In genomic region chr1:15758953-15759661, GRCh38 we compare ENCODE assay signal across 9 cellular contexts. TPM values are rescaled to one million over a fixed set of nuclear protein-coding genes. Genes with fewer than 3 reads are reported as not detected.
DNase-seq lines count a peak whose midpoint lies in the region; ATAC-seq, FAIRE-seq and TF ChIP-seq lines count a peak whose summit lies in the region.
"Had no signal": no experiment of that assay in that cellular context is flagged by ENCODE, and none has a peak within 500 bp of the region (broad histone marks: within the 10 kb centered on the region; RNA-seq: fewer than 3 reads in every experiment).

No MANE protein-coding gene starts in this region.

- peaks cover 0 to 3% (median 1%) of the 10 kb centered on the region in 4 experiments; a peak in 3 of 8 replicates for H3K36me3 ChIP-seq in H1 (ENCODE audit: control insufficient read depth in 2 of 4, insufficient read depth in 4 of 4, low read length in 3 of 4)

- no peak for FAIRE-seq in H1 (lab: Jason Lieb, UNC)

- peak overlapping the region; percentile 77 for H4K8ac ChIP-seq in H1 (ENCODE audit: extremely low read depth, insufficient read depth, low read length)

- H3K4me3 Mint-ChIP-seq in mesothelial cell of epicardium, result peak overlapping the region; percentile 87
- H3K4me3 Mint-ChIP-seq: stimulated activated naive CD8-positive, alpha-beta T cell treated with anti-CD3 and anti-CD28 coated beads, Interleukin-15, Interleukin-2, amounts not matched to agents 100 ng/mL and 50 ng/mL, for 24 hours had no signal

- H3K27ac ChIP-seq in H1 (ENCODE audit: low read depth, low read length), result peak overlapping the region; percentile 17; the same call in 1 of the 2 replicates

- 2% methylated on average over 20 of the region's 58 CpGs; no CpG with 5 or more reads in 1 of the 2 experiments for WGBS in H1 (ENCODE audit: extremely low coverage in 1 of 2, insufficient coverage in 1 of 2, insufficient read length in 1 of 2, insufficient replicate concordance in 2 of 2, low coverage in 1 of 2, low lambda C conversion rate in 2 of 2, missing lambda C conversion rate in 1 of 2), 2 experiments

- no peak overlapping the region for H3K56ac ChIP-seq in H1 (replicated peaks; ENCODE audit: insufficient read length, low read depth, low read length)

- peak overlapping the region; percentile 70 to 81 (median 79) for H3K9ac ChIP-seq in H1 (replicated peaks in 1 of 4; ENCODE audit: extremely low read depth in 1 of 4, low read depth in 3 of 4, low read length in 3 of 4)

- TF ChIP-seq CTCF in H1 (IDR thresholded peaks at IDR 0.05; ENCODE audit: control extremely low read depth in 1 of 3, insufficient read depth in 1 of 3, low read depth in 1 of 3, low read length in 3 of 3) (no peak), mesothelial cell of epicardium (IDR thresholded peaks at IDR 0.05; ENCODE audit: unreplicated experiment) (no peak)

- no peaks in the 10 kb centered on the region for H3K9me3 Mint-ChIP-seq in mesothelial cell of epicardium
- H3K9me3 Mint-ChIP-seq: stimulated activated naive CD8-positive, alpha-beta T cell treated with anti-CD3 and anti-CD28 coated beads, Interleukin-15, Interleukin-2, amounts not matched to agents 100 ng/mL and 50 ng/mL, for 24 hours had no signal

- peaks cover 5% of the 10 kb centered on the region for H3K36me3 Mint-ChIP-seq in mesothelial cell of epicardium

- peak overlapping the region; percentile 38 for H4K5ac ChIP-seq in H1 (ENCODE audit: insufficient read length, low read depth, low read length)

- peaks cover 14% of the 10 kb centered on the region for H3K79me1 ChIP-seq in H1 (ENCODE audit: low read depth, low read length)

- H3K4me2 ChIP-seq in H1 (ENCODE audit: insufficient read depth in 1 of 2, low read depth in 2 of 2, low read length in 2 of 2), result peak overlapping the region; percentile 80 to 84

- H4K20me1 ChIP-seq in H1 (replicated peaks in 1 of 2; ENCODE audit: control insufficient read depth in 1 of 2, insufficient read depth in 2 of 2, low read length in 2 of 2), result peaks cover 6 to 13% of the 10 kb centered on the region in 2 experiments

- TF ChIP-seq POLR2A in H1 (IDR thresholded peaks at IDR 0.05; ENCODE audit: control extremely low read depth in 1 of 2, low read depth in 2 of 2, low read length in 2 of 2), result peak; percentile 20 to 62

- H2AFZ ChIP-seq in H1 (ENCODE audit: low read length), result no peak overlapping the region

- H3K27me3 ChIP-seq in H1 (replicated peaks in 1 of 4; ENCODE audit: control insufficient read depth in 3 of 4, extremely low read depth in 1 of 4, insufficient read depth in 3 of 4, low read length in 3 of 4), result no peaks in the 10 kb centered on the region

- H3K27ac Mint-ChIP-seq in mesothelial cell of epicardium, result peak overlapping the region; percentile 93
- H3K27ac Mint-ChIP-seq: stimulated activated naive CD8-positive, alpha-beta T cell treated with anti-CD3 and anti-CD28 coated beads, Interleukin-15, Interleukin-2, amounts not matched to agents 100 ng/mL and 50 ng/mL, for 24 hours had no signal

- peaks cover 9% of the 10 kb centered on the region; the same call in 1 of the 2 replicates for H3K23me2 ChIP-seq in H1 (ENCODE audit: low read depth, low read length)

- H3K9me3 ChIP-seq in H1 (ENCODE audit: insufficient read depth in 2 of 2, low read depth in 1 of 2, low read length in 1 of 2), result no peaks in the 10 kb centered on the region

- H2BK12ac ChIP-seq in H1 (ENCODE audit: low read depth, low read length), result no peak overlapping the region

- DNase-seq in stimulated activated CD4-positive, alpha-beta T cell treated with anti-CD3 and anti-CD28 coated beads, Interleukin-15, amount 100 ng/mL, for 24 hours, result peak; percentile 20
- no peak for DNase-seq in stimulated activated CD4-positive, alpha-beta T cell treated with anti-CD3 and anti-CD28 coated beads, Interleukin-12 subunit alpha, Interleukin-12 subunit beta, amount 100 ng/mL, for 4 hours
- peak in 1 of 2 experiments; percentile 70 for DNase-seq in H1 (ENCODE audit: low read depth in 1 of 2, low spot score in 2 of 2)
- peak in 1 of 2 experiments; percentile 57 for DNase-seq in mesothelial cell of epicardium (ENCODE audit: low spot score in 2 of 2, unreplicated experiment in 2 of 2)

- TF ChIP-seq RAD21 in H1 (IDR thresholded peaks at IDR 0.05 in 1 of 2, conservative IDR thresholded peaks at IDR 0.05 in 1 of 2; ENCODE audit: low read depth in 2 of 2, low read length in 2 of 2), result no peak

- peaks cover 0 to 45% of the 10 kb centered on the region in 2 experiments; a peak in 2 of 4 replicates for H3K79me2 ChIP-seq in H1 (ENCODE audit: control insufficient read depth in 1 of 2, insufficient read depth in 2 of 2, low read length in 2 of 2)

- CTCF ChIA-PET in H1 (lab: Charles Lee; ENCODE audit: partially characterized antibody), result interaction anchor here (1.3 to 2.2 kb wide), 2 partner anchors 18 to 21 kb away, joined by 3 to 11 read pairs; partner anchors contain the start of gene TMEM82

- H3K4ac ChIP-seq in H1 (replicated peaks; ENCODE audit: insufficient read length, low read depth, low read length), result peak overlapping the region; percentile 57

- no peak overlapping the region for H2BK20ac ChIP-seq in H1 (ENCODE audit: low read length)

- H3K18ac ChIP-seq in H1 (ENCODE audit: extremely low read depth, low read length), result peak overlapping the region; percentile 48

- H2BK15ac ChIP-seq in H1 (ENCODE audit: low read length), result no peak overlapping the region

- no peak overlapping the region for H2AK5ac ChIP-seq in H1 (ENCODE audit: low read depth, low read length)

- no peak overlapping the region for H3K23ac ChIP-seq in H1 (ENCODE audit: insufficient read length)

- H3K27me3 Mint-ChIP-seq in mesothelial cell of epicardium (ENCODE audit: low read depth), result no peaks in the 10 kb centered on the region

- H3K4me3 ChIP-seq in H1 (ENCODE audit: extremely low read depth in 1 of 4, insufficient read depth in 2 of 4, low read depth in 3 of 4, low read length in 4 of 4), result peak overlapping the region; percentile 68 to 97 (median 84)

- H4K91ac ChIP-seq in H1 (replicated peaks; ENCODE audit: insufficient read length, low read length), result no peak overlapping the region

- H2BK120ac ChIP-seq in H1 (replicated peaks; ENCODE audit: low read depth, low read length), result no peak overlapping the region

- peaks cover 32% of the 10 kb centered on the region for H3K4me1 Mint-ChIP-seq in mesothelial cell of epicardium

- H3K4me1 ChIP-seq in H1 (replicated peaks in 1 of 4; ENCODE audit: control insufficient read depth in 3 of 4, insufficient read depth in 4 of 4, low read length in 3 of 4), result peaks cover 14 to 37% (median 30%) of the 10 kb centered on the region in 4 experiments

- POLR2A ChIA-PET in H1 (lab: Charles Lee; ENCODE audit: partially characterized antibody), result interaction anchor here (0.6 to 2.8 kb wide), 11 partner anchors 10 to 89 kb away, joined by 3 to 17 read pairs (median 7); partner anchors contain the start of gene SPEN

- no peak for TF ChIP-seq EP300 in H1 (IDR thresholded peaks at IDR 0.05; ENCODE audit: borderline replicate concordance in 1 of 2, low read depth in 2 of 2, low read length in 2 of 2)

- H3K14ac ChIP-seq in H1 (ENCODE audit: insufficient read length), result no peak overlapping the region

- ATAC-seq in GM18873 (IDR thresholded peaks at IDR 0.05; ENCODE audit: low FRiP score, unreplicated experiment), result no peak
- no peak for ATAC-seq in GM19324 (IDR thresholded peaks at IDR 0.05; ENCODE audit: low FRiP score, unreplicated experiment)
- no peak for ATAC-seq in HG03280 (IDR thresholded peaks at IDR 0.05; ENCODE audit: unreplicated experiment)
- no peak for ATAC-seq in GM19328 (IDR thresholded peaks at IDR 0.05; ENCODE audit: unreplicated experiment)

- H2BK5ac ChIP-seq in H1 (ENCODE audit: low read depth, low read length), result peak overlapping the region; percentile 35; the same call in 1 of the 2 replicates

RNA-seq across cellular contexts. Expression of gene FBLIM1, which starts 0.5 kb away (rescaled TPM):
- total RNA-seq in H1 (2021; fragmentation: NEBNext Ultra II Directional; extraction: Animal tissue kit (Norgen Biotek cat#: 25700)), result 63.2 and 66.6 TPM in 2 replicates
- polyA plus RNA-seq in H1 (2011; rRNA removed), result 66.7 and 99.1 TPM in 2 replicates
- 86.2 TPM for polyA plus RNA-seq in H1 (2011; cell fraction: cytosol; rRNA removed)
- polyA plus RNA-seq in H1 (2011; cell fraction: nucleus; rRNA removed), result 79.6 TPM
- polyA plus RNA-seq in H1 (2012, experiment 1 of 2), result 56.8 to 78.0 TPM (median 64.4 TPM) in 4 replicates
- 50.3 TPM for polyA plus RNA-seq in H1 (2012, experiment 2 of 2)
- 62.3 TPM for polyA plus RNA-seq in H1 (2013, experiment 1 of 2)
- polyA plus RNA-seq in H1 (2013, experiment 2 of 2), result 57.2 TPM
- 25.8 and 31.1 TPM in 2 replicates for polyA minus RNA-seq in H1 (2011; rRNA and poly(A)+ RNA removed)
- polyA minus RNA-seq in H1 (2011; cell fraction: cytosol; rRNA and poly(A)+ RNA removed), result 34.8 TPM
- polyA minus RNA-seq in H1 (2011; cell fraction: nucleus; rRNA and poly(A)+ RNA removed), result 44.5 TPM
- total RNA-seq in mesothelial cell of epicardium, result 101 to 103 TPM (median 101 TPM) in 3 replicates

RNA-seq across cellular contexts. Expression of gene TMEM82, which starts 16.8 kb away (rescaled TPM):
- 0.21 and 0.32 TPM in 2 replicates for total RNA-seq in H1 (2021; fragmentation: NEBNext Ultra II Directional; extraction: Animal tissue kit (Norgen Biotek cat#: 25700))
- polyA plus RNA-seq in H1 (2011; rRNA removed), result 2.1 and 3.5 TPM in 2 replicates
- polyA plus RNA-seq in H1 (2011; cell fraction: cytosol; rRNA removed), result 1.5 TPM
- 2.0 TPM for polyA plus RNA-seq in H1 (2011; cell fraction: nucleus; rRNA removed)
- polyA plus RNA-seq in H1 (2012, experiment 1 of 2), result 0.46 to 1.7 TPM (median 1.1 TPM) in 4 replicates
- 0.91 TPM for polyA plus RNA-seq in H1 (2012, experiment 2 of 2)
- polyA plus RNA-seq in H1 (2013, experiment 1 of 2), result 0.73 TPM
- 0.66 TPM for polyA plus RNA-seq in H1 (2013, experiment 2 of 2)
- 0.19 and 0.61 TPM in 2 replicates for polyA minus RNA-seq in H1 (2011; rRNA and poly(A)+ RNA removed)
- 1.5 TPM for polyA minus RNA-seq in H1 (2011; cell fraction: cytosol; rRNA and poly(A)+ RNA removed)
- 1.1 TPM for polyA minus RNA-seq in H1 (2011; cell fraction: nucleus; rRNA and poly(A)+ RNA removed)
- not detected in 3 replicates for total RNA-seq in mesothelial cell of epicardium

RNA-seq across cellular contexts. Expression of gene SLC25A34, which starts 23.0 kb away (rescaled TPM):
- total RNA-seq in H1 (2021; fragmentation: NEBNext Ultra II Directional; extraction: Animal tissue kit (Norgen Biotek cat#: 25700)), result 0.48 and 0.50 TPM in 2 replicates
- polyA plus RNA-seq in H1 (2011; rRNA removed), result 0.62 and 0.75 TPM in 2 replicates
- 0.71 TPM for polyA plus RNA-seq in H1 (2011; cell fraction: cytosol; rRNA removed)
- polyA plus RNA-seq in H1 (2011; cell fraction: nucleus; rRNA removed), result 1.6 TPM
- polyA plus RNA-seq in H1 (2012, experiment 1 of 2), result 0.37 to 0.81 TPM (median 0.54 TPM) in 4 replicates
- 0.28 TPM for polyA plus RNA-seq in H1 (2012, experiment 2 of 2)
- 0.81 TPM for polyA plus RNA-seq in H1 (2013, experiment 1 of 2)
- polyA plus RNA-seq in H1 (2013, experiment 2 of 2), result 0.39 TPM
- polyA minus RNA-seq in H1 (2011; rRNA and poly(A)+ RNA removed), result 0.07 and 0.22 TPM in 2 replicates
- polyA minus RNA-seq in H1 (2011; cell fraction: cytosol; rRNA and poly(A)+ RNA removed), result not detected
- polyA minus RNA-seq in H1 (2011; cell fraction: nucleus; rRNA and poly(A)+ RNA removed), result 0.70 TPM
- 6.1 to 7.0 TPM (median 6.6 TPM) in 3 replicates for total RNA-seq in mesothelial cell of epicardium

RNA-seq across cellular contexts. Expression of gene UQCRHL, which starts 48.3 kb away (rescaled TPM):
- 3.4 and 3.9 TPM in 2 replicates for total RNA-seq in H1 (2021; fragmentation: NEBNext Ultra II Directional; extraction: Animal tissue kit (Norgen Biotek cat#: 25700))
- polyA plus RNA-seq in H1 (2011; rRNA removed), result 2.6 and 3.7 TPM in 2 replicates
- polyA plus RNA-seq in H1 (2011; cell fraction: cytosol; rRNA removed), result 3.2 TPM
- 1.4 TPM for polyA plus RNA-seq in H1 (2011; cell fraction: nucleus; rRNA removed)
- polyA plus RNA-seq in H1 (2012, experiment 1 of 2), result 4.7 to 48.6 TPM (median 15.9 TPM) in 4 replicates
- 0.83 TPM for polyA plus RNA-seq in H1 (2012, experiment 2 of 2)
- 3.7 TPM for polyA plus RNA-seq in H1 (2013, experiment 1 of 2)
- polyA plus RNA-seq in H1 (2013, experiment 2 of 2), result 3.8 TPM
- 0.68 and 0.73 TPM in 2 replicates for polyA minus RNA-seq in H1 (2011; rRNA and poly(A)+ RNA removed)
- polyA minus RNA-seq in H1 (2011; cell fraction: cytosol; rRNA and poly(A)+ RNA removed), result 6.5 TPM
- polyA minus RNA-seq in H1 (2011; cell fraction: nucleus; rRNA and poly(A)+ RNA removed), result 1.2 TPM
- 2.8 to 3.5 TPM (median 3.0 TPM) in 3 replicates for total RNA-seq in mesothelial cell of epicardium
